In the genomic region with DNA sequence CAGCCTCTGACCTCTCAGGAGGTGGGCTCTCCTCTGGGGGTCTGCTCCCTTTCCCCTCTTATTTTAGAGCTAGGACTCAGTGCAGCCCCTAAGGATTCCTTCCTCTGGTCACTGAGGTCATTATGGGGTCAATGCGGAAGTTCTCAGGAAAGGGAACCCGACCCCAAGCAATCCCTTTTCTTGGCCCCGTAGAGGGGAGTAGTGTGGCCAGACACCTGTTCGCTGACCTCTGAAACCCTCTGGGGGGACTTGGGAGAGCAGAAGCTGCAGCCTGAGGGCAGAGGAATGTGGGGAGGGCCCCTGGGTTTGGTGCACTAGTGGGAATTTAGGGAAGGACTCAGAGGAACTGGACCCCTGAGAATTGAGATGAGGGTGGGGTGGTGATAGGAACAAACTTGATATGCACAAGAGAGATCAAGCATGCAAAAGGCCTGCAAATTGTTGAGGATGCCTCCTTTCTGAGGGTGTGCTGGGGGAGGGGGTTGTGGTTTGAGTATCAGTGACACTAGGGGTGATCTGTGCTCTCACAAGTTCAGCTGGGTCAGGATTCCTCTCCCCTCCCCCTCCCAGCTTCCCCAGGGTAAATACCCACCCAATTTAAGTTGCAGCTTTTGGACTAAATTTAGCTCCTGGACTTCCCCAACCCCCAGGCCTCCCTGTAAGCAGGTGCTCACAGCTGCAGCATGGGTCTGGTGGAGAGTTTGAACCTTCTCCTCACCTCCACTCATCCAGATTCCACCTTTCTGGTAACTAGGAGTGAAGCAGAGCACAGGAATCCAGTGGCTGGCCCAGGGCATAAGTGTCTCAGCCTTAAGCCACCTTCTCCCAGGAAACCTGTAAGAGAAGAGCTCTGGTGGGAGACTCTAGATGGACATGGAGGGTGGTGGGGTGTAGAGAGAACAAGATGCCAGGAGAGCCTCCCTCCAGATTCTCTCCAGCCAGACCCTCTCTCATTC, we compare ENCODE assay signal across 8 cellular contexts. TPM values are rescaled to one million over a fixed set of nuclear protein-coding genes. Genes with fewer than 3 reads are reported as not detected.
A peak's percentile ranks its signal among the peaks of the same experiment; 100 is the strongest.
DNase-seq lines count a peak whose midpoint lies in the region; ATAC-seq and TF ChIP-seq lines count a peak whose summit lies in the region.

No MANE protein-coding gene starts in this region.

- peaks cover 52% of the 10 kb centered on the region for H3K4me1 Mint-ChIP-seq in GM23338

- H3F3A ChIP-seq in GM23338 (replicated peaks; ENCODE audit: low read depth): peaks cover 10% of the 10 kb centered on the region

- ATAC-seq in GM23338: peak; percentile 3

- DNase-seq in GM10248 (ENCODE audit: extremely low spot score): peak; percentile 85
- DNase-seq in GM23338 (ENCODE audit: low spot score): peak; percentile 81
- DNase-seq in NCI-H69 (lab: John Stamatoyannopoulos, UW): peak; percentile 50
- peak; percentile 71 for DNase-seq in activated gamma-delta T cell treated with anti-CD3 and anti-CD28 coated beads, Interleukin-2, amount 50 U/mL, for 16 hours (ENCODE audit: low read depth)
- peak; percentile 73 for DNase-seq in stimulated activated CD4-positive, alpha-beta T cell treated with anti-CD3 and anti-CD28 coated beads, Interleukin-4, amount 100 ng/mL, for 1 hour
- no peak for DNase-seq in NCI-H748 (lab: John Stamatoyannopoulos, UW; ENCODE audit: unreplicated experiment)
- DNase-seq in Kasumi-1 (lab: John Stamatoyannopoulos, UW): no peak

- H2AFZ ChIP-seq in GM23338: no peak overlapping the region

- peak overlapping the region; percentile 97 for H3K4me2 ChIP-seq in GM23338

- H3K27me3 ChIP-seq in GM23338 (ENCODE audit: insufficient read depth): no peaks in the 10 kb centered on the region

- no peaks in the 10 kb centered on the region for H3K36me3 Mint-ChIP-seq in GM23338 (ENCODE audit: low read depth)

- no peaks in the 10 kb centered on the region for H4K20me1 ChIP-seq in GM23338 (replicated peaks; ENCODE audit: insufficient read depth)

- CTCF ChIA-PET in GM10248 (lab: Yijun Ruan, JAX): interaction anchor here (1.0 to 9.4 kb wide), 10 partner anchors 10 to 435 kb away, joined by 3 to 151 read pairs (median 58); a partner anchor contains a TSS

- peaks cover 41% of the 10 kb centered on the region for H3K4me1 ChIP-seq in GM23338 (ENCODE audit: insufficient read depth)

- POLR2A ChIA-PET in GM10248 (lab: Yijun Ruan, JAX): interaction anchor here (0.6 to 12.7 kb wide), 8 partner anchors 11 to 412 kb away, joined by 3 to 305 read pairs (median 6); a partner anchor contains a TSS

- H3K27ac ChIP-seq in GM23338 (ENCODE audit: low read depth): peak overlapping the region; percentile 100

- peak overlapping the region; percentile 86 for H3K4me3 Mint-ChIP-seq in GM23338

- H3K9me3 Mint-ChIP-seq in GM23338: no peaks in the 10 kb centered on the region

- no peaks in the 10 kb centered on the region for H3K9me3 ChIP-seq in iPS-18c (ENCODE audit: control insufficient read depth, insufficient read depth, low read length)

- peak overlapping the region; percentile 98 for H3K27ac Mint-ChIP-seq in GM23338

- peak overlapping the region; percentile 79 for H3K4me3 ChIP-seq in GM23338
- H3K4me3 ChIP-seq in iPS-18c (ENCODE audit: insufficient read depth, low read depth, low read length): peak overlapping the region; percentile 63; the same call in 1 of the 2 replicates

- TF ChIP-seq CTCF in GM10248 (IDR thresholded peaks at IDR 0.05; ENCODE audit: control extremely low read depth, extremely low read depth, low read depth, missing control alignments): no peak
- TF ChIP-seq CTCF in GM23338 (conservative IDR thresholded peaks at IDR 0.05; ENCODE audit: low read depth in 2 of 2): no peak

- H3K9me2 ChIP-seq in GM23338 (ENCODE audit: insufficient read depth): no peaks in the 10 kb centered on the region

- peaks cover 35% of the 10 kb centered on the region for H3K79me2 ChIP-seq in GM23338 (replicated peaks; ENCODE audit: insufficient read depth)

- peaks cover 30% of the 10 kb centered on the region for H3K27me3 Mint-ChIP-seq in GM23338 (ENCODE audit: insufficient read depth, low read depth, poor library complexity)

- H3K36me3 ChIP-seq in GM23338 (ENCODE audit: insufficient read depth): no peaks in the 10 kb centered on the region

TF ChIP-seq in GM23338, 12 proteins besides CTCF, POLR2A, EP300 and RAD21:
- peak; percentile 13; the same call in 1 of the 2 replicates for TF ChIP-seq POLR2AphosphoS5 (IDR thresholded peaks at IDR 0.05; ENCODE audit: low read depth)
- TF ChIP-seq EZH2phosphoT487 (IDR thresholded peaks at IDR 0.05; ENCODE audit: unreplicated experiment): no peak
- no peak for TF ChIP-seq EZH2 (IDR thresholded peaks at IDR 0.05; ENCODE audit: low read depth, unreplicated experiment)

RNA-seq across cellular contexts. Expression of a gene that starts 13.5 kb away (rescaled TPM):
- total RNA-seq in GM23338 (2014; rRNA removed; shearing (Covaris generic)): 3.6 and 5.3 TPM in 2 replicates
- polyA plus RNA-seq in GM23338 (2016; fragmentation: Nextera tagmentation; extraction: Ambion mirVana): 4.6 and 5.8 TPM in 2 replicates

RNA-seq across cellular contexts. Expression of a gene that starts 16.7 kb away (rescaled TPM):
- total RNA-seq in GM23338 (2014; rRNA removed; shearing (Covaris generic)): 237 and 244 TPM in 2 replicates
- 46.7 and 55.3 TPM in 2 replicates for polyA plus RNA-seq in GM23338 (2016; fragmentation: Nextera tagmentation; extraction: Ambion mirVana)

RNA-seq across cellular contexts. Expression of a gene that starts 47.1 kb away (rescaled TPM):
- total RNA-seq in GM23338 (2014; rRNA removed; shearing (Covaris generic)): not detected in 2 replicates
- 1.7 and 2.6 TPM in 2 replicates for polyA plus RNA-seq in GM23338 (2016; fragmentation: Nextera tagmentation; extraction: Ambion mirVana)

RNA-seq across cellular contexts. Expression of a gene that starts 54.8 kb away (rescaled TPM):
- total RNA-seq in GM23338 (2014; rRNA removed; shearing (Covaris generic)): 0.43 and 1.1 TPM in 2 replicates
- 0.30 and 0.74 TPM in 2 replicates for polyA plus RNA-seq in GM23338 (2016; fragmentation: Nextera tagmentation; extraction: Ambion mirVana)

Comparison
In these comparisons a context has a peak if more than half of its experiments do, and no peak if none do; other contexts are left out.
1. DNase-seq: peak in GM10248 (single experiment), GM23338 (single experiment), NCI-H69 (single experiment), activated gamma-delta T cell treated with anti-CD3 and anti-CD28 coated beads, Interleukin-2, amount 50 U/mL, for 16 hours (single experiment) and stimulated activated CD4-positive, alpha-beta T cell treated with anti-CD3 and anti-CD28 coated beads, Interleukin-4, amount 100 ng/mL, for 1 hour (single experiment); none in NCI-H748 (single experiment) and Kasumi-1 (0 of 2).